In the genomic region with DNA sequence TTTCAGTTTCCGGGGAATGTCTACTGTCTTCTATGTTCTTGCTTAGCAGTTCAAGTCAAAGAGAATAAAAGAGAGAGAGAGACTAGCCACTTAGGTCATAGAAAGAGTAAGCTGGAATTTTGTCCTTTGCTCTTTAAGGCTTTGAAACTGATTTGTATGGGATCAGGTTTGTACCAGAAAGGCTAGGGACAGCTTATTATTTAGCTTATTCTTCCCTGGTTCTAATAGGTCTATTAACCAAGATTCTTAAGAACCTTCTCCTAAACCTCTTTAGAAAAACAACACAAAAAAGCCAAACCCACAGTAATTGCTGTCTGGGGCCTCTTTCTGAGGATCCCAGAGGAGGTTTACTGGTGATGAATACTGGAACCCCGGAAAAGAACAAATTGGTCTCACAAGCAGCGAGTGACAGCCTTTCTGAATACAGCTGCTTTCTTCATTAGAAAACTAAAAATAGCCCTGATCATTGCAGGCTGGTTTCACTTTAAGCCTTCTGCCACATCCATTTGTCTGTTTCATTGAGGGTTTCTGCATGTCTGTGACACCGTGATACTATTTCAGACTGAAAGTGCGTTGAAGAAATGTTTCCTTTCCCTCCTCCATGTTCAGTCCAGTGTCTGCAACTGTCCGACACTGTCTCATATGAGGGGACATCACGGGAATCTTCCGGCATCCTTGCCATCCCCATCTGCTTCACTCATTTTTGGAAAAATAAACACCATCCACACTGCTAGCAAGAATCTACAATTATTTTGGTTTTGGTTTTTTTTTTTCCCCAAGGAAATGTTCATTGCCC, we compare ENCODE assay signal across 8 cellular contexts.
DNase-seq lines count a peak whose midpoint lies in the region; ATAC-seq lines count a peak whose summit lies in the region.

No MANE protein-coding gene starts in this region.

- peak; percentile 36 for DNase-seq in Ammon's horn (ENCODE audit: low spot score)
- DNase-seq in GM19240 (ENCODE audit: insufficient read length, low spot score), result peak; percentile 31
- peak in 3 of 61 donors; percentile 8 to 39 (median 9) for DNase-seq in caudate nucleus (lab: John Stamatoyannopoulos, UW)
- DNase-seq in sciatic nerve (ENCODE audit: low spot score), result no peak
- no peak for DNase-seq in activated gamma-delta T cell treated with Interleukin-2 at 50 U/mL for 16 hours
- DNase-seq in LoVo (ENCODE audit: low spot score), result no peak
- no peak for DNase-seq in hepatic stellate cell (ENCODE audit: low spot score)

- intact Hi-C loops in sciatic nerve (cut with DNase I), result no loop called here

- H3K27ac ChIP-seq in caudate nucleus (ENCODE audit: low read depth, low read length), result peak overlapping the region; percentile 24

- ATAC-seq in HG03159 (IDR thresholded peaks at IDR 0.05; ENCODE audit: unreplicated experiment) (peak; percentile 89), sciatic nerve (peak; percentile 66)

Comparison
In these comparisons a context has a peak if more than half of its experiments do, and no peak if none do; other contexts are left out.
1. DNase-seq: peak in Ammon's horn (single experiment) and GM19240 (single experiment); none in sciatic nerve (single experiment), activated gamma-delta T cell treated with Interleukin-2 at 50 U/mL for 16 hours (single experiment), LoVo (single experiment) and hepatic stellate cell (single experiment).